Comparison of ENCODE assay signal across 25 cellular contexts in the genomic region with DNA sequence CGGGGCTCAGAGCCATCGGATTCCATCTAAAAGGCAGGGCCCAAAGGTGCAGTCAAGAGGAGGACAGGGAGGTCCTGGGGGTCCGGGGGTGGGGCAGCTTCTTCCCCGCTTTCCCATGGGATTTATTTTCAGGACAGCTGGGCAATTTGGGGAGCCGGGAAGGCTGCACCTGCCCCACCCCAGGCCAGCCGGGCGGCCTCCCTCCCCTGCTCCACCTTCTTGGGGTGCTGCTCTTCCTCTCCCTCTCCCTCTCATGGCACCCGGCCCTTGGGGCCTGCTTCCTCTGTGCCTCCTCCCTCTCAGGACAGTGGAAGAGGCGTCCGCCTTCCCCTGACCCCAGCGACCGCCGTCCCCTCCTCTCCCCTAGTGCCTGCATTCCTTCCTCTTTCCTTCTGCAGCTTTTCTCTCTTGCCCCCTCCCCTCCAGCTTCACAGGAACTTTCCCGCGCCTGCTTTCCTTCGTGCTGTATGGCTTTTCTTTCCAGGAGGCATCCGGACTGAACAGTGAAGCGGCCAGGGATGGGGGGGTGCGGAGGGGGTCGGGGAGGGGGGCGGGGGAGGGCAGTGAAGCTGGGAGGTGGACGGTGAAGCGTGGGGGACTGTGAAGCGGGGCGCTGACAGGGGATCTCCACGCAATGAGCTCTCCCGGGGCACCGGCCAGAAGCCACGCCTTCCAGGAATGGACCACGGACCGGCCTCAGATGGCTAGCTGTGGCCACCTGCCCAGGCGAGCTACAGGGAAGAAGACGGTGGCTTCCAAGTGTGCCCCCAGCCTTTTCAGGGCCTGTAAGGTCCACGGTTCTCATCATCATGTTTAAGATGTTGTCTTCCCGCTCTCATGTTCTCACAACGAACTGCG. TPM values are rescaled to one million over a fixed set of nuclear protein-coding genes. Genes with fewer than 3 reads are reported as not detected.
DNase-seq lines count a peak whose midpoint lies in the region; ATAC-seq and TF ChIP-seq lines count a peak whose summit lies in the region.
"Had no signal": no experiment of that assay in that cellular context is flagged by ENCODE, and none has a peak within 500 bp of the region (broad histone marks: within the 10 kb centered on the region; RNA-seq: fewer than 3 reads in every experiment).

No MANE protein-coding gene starts in this region.

- H4K5ac ChIP-seq in mesendoderm (ENCODE audit: low read length) = no peak overlapping the region

- no peaks in the 10 kb centered on the region for H3K79me1 ChIP-seq in mesendoderm (ENCODE audit: low read length)

- H2BK120ac ChIP-seq in mesendoderm (ENCODE audit: low read depth, low read length) = no peak overlapping the region

- H3K4me3 ChIP-seq in endodermal cell (ENCODE audit: low read length) (no peak overlapping the region), mesendoderm (ENCODE audit: low read length) (no peak overlapping the region)
- H3K4me3 ChIP-seq: A549, left ventricle myocardium inferior, tibial artery had no signal

- H3K79me2 ChIP-seq in mesendoderm (ENCODE audit: control insufficient read depth, insufficient read depth, low read length) = no peaks in the 10 kb centered on the region

- H3K9me3 ChIP-seq in endodermal cell (ENCODE audit: control insufficient read depth, low read length) = no peaks in the 10 kb centered on the region
- H3K9me3 ChIP-seq: A549, left ventricle myocardium inferior, tibial artery had no signal

- peak overlapping the region; percentile 1 for H3K18ac ChIP-seq in mesendoderm (ENCODE audit: low read length)

- H3K27me3 ChIP-seq in endodermal cell (ENCODE audit: control insufficient read depth, insufficient read depth, low read length, poor library complexity, severe bottlenecking) (no peaks in the 10 kb centered on the region), mesendoderm (ENCODE audit: insufficient read depth, low read length, poor library complexity) (no peaks in the 10 kb centered on the region)
- H3K27me3 ChIP-seq: tibial artery had no signal

- H2AK5ac ChIP-seq in mesendoderm (ENCODE audit: low read length) = no peak overlapping the region

- POLR2A ChIA-PET in HEK293T (lab: Yijun Ruan, JAX) = no interaction called here

- peak overlapping the region; percentile 80 for H3K56ac ChIP-seq in mesendoderm (ENCODE audit: low read length)

- H3K4me2 ChIP-seq in mesendoderm (ENCODE audit: low read length) = no peak overlapping the region
- H3K4me2 ChIP-seq: A549 had no signal

- H4K8ac ChIP-seq in mesendoderm (ENCODE audit: low read depth, low read length) = no peak overlapping the region

- H2BK15ac ChIP-seq in mesendoderm (replicated peaks; ENCODE audit: low read depth) = no peak overlapping the region

- H3K23ac ChIP-seq in mesendoderm (ENCODE audit: low read length) = no peak overlapping the region

- no peak for TF ChIP-seq CTCF in endodermal cell (conservative IDR thresholded peaks at IDR 0.05)
- peak; percentile 7 for TF ChIP-seq CTCF in type B pancreatic cell (conservative IDR thresholded peaks at IDR 0.05)

- H3K9me3 Mint-ChIP-seq in endodermal cell (peaks cover 2% of the 10 kb centered on the region), type B pancreatic cell (no peaks in the 10 kb centered on the region)
- H3K9me3 Mint-ChIP-seq: activated naive CD8-positive, alpha-beta T cell treated with anti-CD3 and anti-CD28 coated beads, Interleukin-2, amount 10 ng/mL, durations not matched to agents 7 days and 5 days; activated T-cell treated with anti-CD3 and anti-CD28 coated beads, Interleukin-2, amount 50 U/mL, for 72 hours; brain; CD4-positive, alpha-beta T cell had no signal

- H3K4me3 Mint-ChIP-seq in endodermal cell (peak overlapping the region; percentile 26), type B pancreatic cell (no peak overlapping the region)
- H3K4me3 Mint-ChIP-seq: activated naive CD8-positive, alpha-beta T cell treated with anti-CD3 and anti-CD28 coated beads, Interleukin-2, amount 10 ng/mL, durations not matched to agents 7 days and 5 days; activated T-cell treated with anti-CD3 and anti-CD28 coated beads, Interleukin-2, amount 50 U/mL, for 72 hours; brain; CD4-positive, alpha-beta T cell; T-helper 17 cell had no signal

- H3K27ac Mint-ChIP-seq in endodermal cell (no peak overlapping the region), type B pancreatic cell (no peak overlapping the region)
- H3K27ac Mint-ChIP-seq: activated naive CD8-positive, alpha-beta T cell treated with anti-CD3 and anti-CD28 coated beads, Interleukin-2, amount 10 ng/mL, durations not matched to agents 7 days and 5 days; activated T-cell treated with anti-CD3 and anti-CD28 coated beads, Interleukin-2, amount 50 U/mL, for 72 hours; brain; CD4-positive, alpha-beta T cell; T-helper 17 cell had no signal

- DNase-seq in left ventricle myocardium superior (no peak), Right ventricle myocardium inferior (ENCODE audit: missing footprints) (no peak), endodermal cell (peak; percentile 71), mesendoderm (peak; percentile 55), type B pancreatic cell (ENCODE audit: extremely low spot score, unreplicated experiment) (no peak), HEK293T (ENCODE audit: extremely low spot score) (no peak)
- DNase-seq in activated CD4-positive, alpha-beta T cell treated with anti-CD3 and anti-CD28 coated beads, Interleukin-2, amount 50 U/mL, for 1 hour = no peak
- DNase-seq: activated CD8-positive, alpha-beta memory T cell treated with anti-CD3 and anti-CD28 coated beads for 24 hours; activated naive CD8-positive, alpha-beta T cell treated with anti-CD3 and anti-CD28 coated beads, Interleukin-2, amount 10 ng/mL, durations not matched to agents 7 days and 5 days; activated T-cell treated with anti-CD3 and anti-CD28 coated beads, Interleukin-2, amount 50 U/mL, for 72 hours; CD4-positive, alpha-beta T cell; foreskin fibroblast; HCEC 1CT; hypothalamus; left ventricle myocardium inferior; NCI-H1105; NCI-H2081 treated with DMSO at 0.1 percent for 48 hours; NCI-H524 treated with DMSO at 0.1 percent for 48 hours; SHP77 treated with DMSO at 0.1 percent for 48 hours; T-helper 17 cell; tibial artery had no signal

- no peak overlapping the region for H3K9ac ChIP-seq in endodermal cell (ENCODE audit: extremely low read depth, low read length, poor library complexity, severe bottlenecking)
- H3K9ac ChIP-seq in mesendoderm (ENCODE audit: low read length) = peak overlapping the region; percentile 56

- H2BK5ac ChIP-seq in mesendoderm (ENCODE audit: low read length) = no peak overlapping the region

- 61 to 64% methylated on average over 20 to 32 of the region's 37 CpGs for WGBS in endodermal cell (ENCODE audit: insufficient coverage in 1 of 2, insufficient read length in 1 of 2), 2 experiments
- no CpG with 5 or more reads among the region's 37 CpGs for WGBS in mesendoderm (ENCODE audit: extremely low coverage, insufficient coverage, low lambda C conversion rate)

- peaks cover 2% of the 10 kb centered on the region for H3K4me1 Mint-ChIP-seq in endodermal cell
- peaks cover 8% of the 10 kb centered on the region for H3K4me1 Mint-ChIP-seq in type B pancreatic cell (ENCODE audit: unreplicated experiment)

- H3K27me3 Mint-ChIP-seq in endodermal cell (ENCODE audit: insufficient read depth) (peaks cover 8% of the 10 kb centered on the region), type B pancreatic cell (no peaks in the 10 kb centered on the region)
- H3K27me3 Mint-ChIP-seq: activated naive CD8-positive, alpha-beta T cell treated with anti-CD3 and anti-CD28 coated beads, Interleukin-2, amount 10 ng/mL, durations not matched to agents 7 days and 5 days; CD4-positive, alpha-beta T cell; T-helper 17 cell had no signal

- CTCF ChIA-PET in HEK293T (lab: Yijun Ruan, JAX) = interaction anchor here (0.5 to 0.6 kb wide), 2 partner anchors 9 to 46 kb away, joined by 3 read pairs; no protein-coding TSS in a partner anchor

- H3K36me3 Mint-ChIP-seq in endodermal cell (ENCODE audit: low read depth) (no peaks in the 10 kb centered on the region), type B pancreatic cell (no peaks in the 10 kb centered on the region)
- H3K36me3 Mint-ChIP-seq: activated naive CD8-positive, alpha-beta T cell treated with anti-CD3 and anti-CD28 coated beads, Interleukin-2, amount 10 ng/mL, durations not matched to agents 7 days and 5 days; brain had no signal

- H3K27ac ChIP-seq in endodermal cell (ENCODE audit: low read depth, low read length) (no peak overlapping the region), mesendoderm (ENCODE audit: low read depth, low read length) (no peak overlapping the region)
- H3K27ac ChIP-seq: A549, left ventricle myocardium inferior, tibial artery had no signal

- H3K36me3 ChIP-seq in endodermal cell (ENCODE audit: control insufficient read depth, insufficient read depth, low read length) (no peaks in the 10 kb centered on the region), mesendoderm (ENCODE audit: control insufficient read depth, insufficient read depth, low read length) (no peaks in the 10 kb centered on the region)
- H3K36me3 ChIP-seq: left ventricle myocardium inferior had no signal

- ATAC-seq in left ventricle myocardium superior (peak; percentile 27), Right ventricle myocardium inferior (no peak), HG02678 (IDR thresholded peaks at IDR 0.05; ENCODE audit: unreplicated experiment) (no peak)
- ATAC-seq: A549; activated T-cell treated with anti-CD3 and anti-CD28 coated beads, Interleukin-2, amount 50 U/mL, for 72 hours; T-helper 17 cell had no signal

- H3K4me1 ChIP-seq in endodermal cell (ENCODE audit: control insufficient read depth, insufficient read depth, low read length) (no peaks in the 10 kb centered on the region), mesendoderm (ENCODE audit: control insufficient read depth, low read depth, low read length) (no peaks in the 10 kb centered on the region)
- H3K4me1 ChIP-seq: A549 had no signal

- intact Hi-C loops in left ventricle myocardium superior (cut with micrococcal nuclease) = loop anchor here (5.0 kb wide), 1 partner anchor 257 kb away; no protein-coding TSS in a partner anchor
- intact Hi-C loops in Right ventricle myocardium inferior (cut with DNase I) = loop anchor here (2.0 to 5.0 kb wide), 2 partner anchors 253 to 357 kb away; no protein-coding TSS in a partner anchor

- peak overlapping the region; percentile 40 for H3K4ac ChIP-seq in mesendoderm (ENCODE audit: low read depth, low read length)

RNA-seq across cellular contexts. Expression of a gene that starts 27.0 kb away (rescaled TPM):
- 0.40 TPM for total RNA-seq in left ventricle myocardium superior
- total RNA-seq in Right ventricle myocardium inferior = 0.32 TPM
- not detected for total RNA-seq in endodermal cell
- 0.32 TPM for polyA plus RNA-seq in endodermal cell (2013, experiment 1 of 2)
- polyA plus RNA-seq in endodermal cell (2013, experiment 2 of 2) = 0.62 TPM
- 0.14 TPM for polyA plus RNA-seq in mesendoderm (2013, experiment 1 of 2)
- polyA plus RNA-seq in mesendoderm (2013, experiment 2 of 2) = 0.14 TPM
- 0.63 and 1.1 TPM in 2 replicates for total RNA-seq in type B pancreatic cell (ENCODE audit: low replicate concordance)
- total RNA-seq: myocyte had no signal

RNA-seq across cellular contexts. Expression of a gene that starts 28.4 kb away (rescaled TPM):
- total RNA-seq in left ventricle myocardium superior (79.2 TPM), Right ventricle myocardium inferior (66.0 TPM), endodermal cell (10 to 100 TPM; 14.2 to 22.0 TPM), type B pancreatic cell (ENCODE audit: low replicate concordance) (4.8 and 5.0 TPM in 2 replicates)
- polyA plus RNA-seq in endodermal cell (2013, experiment 1 of 2) = 6.0 TPM
- polyA plus RNA-seq in endodermal cell (2013, experiment 2 of 2) = 5.8 TPM
- polyA plus RNA-seq in mesendoderm (2013, experiment 1 of 2) = 1.5 TPM
- polyA plus RNA-seq in mesendoderm (2013, experiment 2 of 2) = 1.3 TPM

RNA-seq across cellular contexts. Expression of a gene that starts 47.0 kb away (rescaled TPM):
- total RNA-seq in left ventricle myocardium superior (3.9 TPM), Right ventricle myocardium inferior (3.3 TPM), endodermal cell (10 to 100 TPM in 1 of 2 donors, 1 to 10 TPM in 1; 8.7 to 19.7 TPM), type B pancreatic cell (ENCODE audit: low replicate concordance) (5.6 and 8.0 TPM in 2 replicates)
- 5.9 TPM for polyA plus RNA-seq in endodermal cell (2013, experiment 1 of 2)
- polyA plus RNA-seq in endodermal cell (2013, experiment 2 of 2) = 9.5 TPM
- polyA plus RNA-seq in mesendoderm (2013, experiment 1 of 2) = 3.1 TPM
- polyA plus RNA-seq in mesendoderm (2013, experiment 2 of 2) = 2.7 TPM
- polyA plus RNA-seq: A549 had no signal

Comparison
In these comparisons a context has a peak if more than half of its experiments do, and no peak if none do; other contexts are left out.
1. DNase-seq: peak in endodermal cell (single experiment) and mesendoderm (single experiment); none in left ventricle myocardium superior (single experiment), Right ventricle myocardium inferior (single experiment), type B pancreatic cell (single experiment), HEK293T (single experiment) and activated CD4-positive, alpha-beta T cell treated with anti-CD3 and anti-CD28 coated beads, Interleukin-2, amount 50 U/mL, for 1 hour (single experiment).